Comparison of ENCODE assay signal across 37 cellular contexts in the genomic region with DNA sequence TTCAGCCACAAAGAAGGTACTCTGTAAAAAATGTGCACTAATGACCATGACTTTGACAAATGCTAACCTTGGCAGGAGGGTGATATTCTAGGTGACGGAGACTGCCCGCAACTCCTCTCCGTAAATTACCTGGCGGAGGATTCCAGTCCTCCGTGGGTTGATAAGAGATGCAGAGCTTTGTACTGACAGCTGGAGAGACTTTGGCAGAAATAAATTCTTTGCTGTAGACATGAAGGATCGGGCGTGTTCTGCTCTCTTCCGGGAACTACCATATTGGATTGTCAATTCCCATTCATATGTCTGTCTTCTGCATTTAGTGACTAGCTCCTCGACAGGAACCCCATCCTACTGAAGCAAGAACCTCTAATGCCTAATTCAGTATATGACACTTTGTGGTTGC.
"Had no signal": no experiment of that assay in that cellular context is flagged by ENCODE, and none has a peak within 500 bp of the region (broad histone marks: within the 10 kb centered on the region; RNA-seq: fewer than 3 reads in every experiment).

No MANE protein-coding gene starts in this region.

- H3K4me3 ChIP-seq: ascending aorta, cardiac muscle cell had no signal

- H3K27me3 ChIP-seq: ascending aorta, cardiac muscle cell had no signal

- H3K36me3 Mint-ChIP-seq: activated CD4-positive, alpha-beta memory T cell treated with anti-CD3 and anti-CD28 coated beads for 36 hours; activated naive CD4-positive, alpha-beta T cell treated with anti-CD3 and anti-CD28 coated beads, Interleukin-2, amount 10 ng/mL, durations not matched to agents 7 days and 5 days; activated naive CD4-positive, alpha-beta T cell treated with anti-CD3 and anti-CD28 coated beads, Interleukin-2, amount 50 U/mL, for 24 hours; activated naive CD8-positive, alpha-beta T cell; activated naive CD8-positive, alpha-beta T cell treated with anti-CD3 and anti-CD28 coated beads, Interleukin-2, amount 10 ng/mL, durations not matched to agents 7 days and 5 days; brain; WTC11 had no signal

- ATAC-seq: activated CD4-positive, alpha-beta T cell treated with anti-CD3 and anti-CD28 coated beads for 36 hours; activated CD4-positive, CD25-positive, alpha-beta regulatory T cell treated with anti-CD3 and anti-CD28 coated beads, Interleukin-2, amount 50 U/mL, for 24 hours; activated CD8-positive, alpha-beta T cell treated with anti-CD3 and anti-CD28 coated beads for 36 hours; activated naive CD8-positive, alpha-beta T cell treated with anti-CD3 and anti-CD28 coated beads, Interleukin-2, amount 50 U/mL, for 24 hours; activated T-cell treated with anti-CD3 and anti-CD28 coated beads, Interleukin-2, amount 50 U/mL, for 4 hours; activated T-cell treated with anti-CD3 and anti-CD28 coated beads, Interleukin-2, amount 50 U/mL, for 72 hours; activated T-helper 17 cell treated with anti-CD3 and anti-CD28 coated beads, Interleukin-2, amount 50 U/mL, for 72 hours; WTC11 had no signal

- H3K4me3 Mint-ChIP-seq: activated CD4-positive, alpha-beta memory T cell treated with anti-CD3 and anti-CD28 coated beads for 36 hours; activated CD4-positive, alpha-beta T cell treated with anti-CD3 and anti-CD28 coated beads for 36 hours; activated CD4-positive, alpha-beta T cell treated with anti-CD3 and anti-CD28 coated beads, Interleukin-2, amount 10 ng/mL, durations not matched to agents 24 days and 14 days; activated CD8-positive, alpha-beta T cell treated with anti-CD3 and anti-CD28 coated beads for 36 hours; activated naive CD4-positive, alpha-beta T cell treated with anti-CD3 and anti-CD28 coated beads, Interleukin-2, amount 10 ng/mL, durations not matched to agents 7 days and 5 days; activated naive CD4-positive, alpha-beta T cell treated with anti-CD3 and anti-CD28 coated beads, Interleukin-2, amount 50 U/mL, for 24 hours; activated naive CD8-positive, alpha-beta T cell; activated naive CD8-positive, alpha-beta T cell treated with anti-CD3 and anti-CD28 coated beads, Interleukin-2, amount 10 ng/mL, durations not matched to agents 7 days and 5 days; activated naive CD8-positive, alpha-beta T cell treated with anti-CD3 and anti-CD28 coated beads, Interleukin-2, amount 50 U/mL, for 24 hours; activated T-cell treated with anti-CD3 and anti-CD28 coated beads, Interleukin-2, amount 50 U/mL, for 4 hours; activated T-cell treated with anti-CD3 and anti-CD28 coated beads, Interleukin-2, amount 50 U/mL, for 72 hours; activated T-helper 1 cell treated with anti-CD3 and anti-CD28 coated beads, Interleukin-12 subunit alpha, Interleukin-12 subunit beta, Interleukin-2, Interleukin-4 antibody, amounts not matched to agents 30 ng/mL and 10 ng/mL and 1 ng/mL, durations not matched to agents 14 hours and 24 hours and 36 hours; activated T-helper 17 cell treated with anti-CD3 and anti-CD28 coated beads, Interleukin-2, amount 50 U/mL, for 72 hours; brain; T-helper 1 cell treated with Interleukin-12 subunit alpha and Interleukin-12 subunit beta and Interleukin-4 antibody, amounts not matched to agents 30 μg/mL and 1 μg/mL, for 36 hours; T-helper 2 cell treated with Interferon-gamma antibody and Interleukin-4, amounts not matched to agents 5 μg/mL and 100 μg/mL, for 36 hours; WTC11 had no signal

- H3K27ac ChIP-seq: ascending aorta, cardiac muscle cell, WERI-Rb-1 had no signal

- H3K4me1 Mint-ChIP-seq: activated CD4-positive, alpha-beta T cell treated with anti-CD3 and anti-CD28 coated beads for 36 hours; activated CD4-positive, alpha-beta T cell treated with anti-CD3 and anti-CD28 coated beads, Interleukin-2, amount 10 ng/mL, durations not matched to agents 24 days and 14 days; activated naive CD4-positive, alpha-beta T cell treated with anti-CD3 and anti-CD28 coated beads, Interleukin-2, amount 10 ng/mL, durations not matched to agents 7 days and 5 days; activated naive CD4-positive, alpha-beta T cell treated with anti-CD3 and anti-CD28 coated beads, Interleukin-2, amount 50 U/mL, for 24 hours; activated naive CD8-positive, alpha-beta T cell treated with anti-CD3 and anti-CD28 coated beads, Interleukin-2, amount 10 ng/mL, durations not matched to agents 7 days and 5 days; activated naive CD8-positive, alpha-beta T cell treated with anti-CD3 and anti-CD28 coated beads, Interleukin-2, amount 50 U/mL, for 24 hours; activated T-helper 17 cell treated with anti-CD3 and anti-CD28 coated beads, Interleukin-2, amount 50 U/mL, for 72 hours had no signal

- H3K9me3 ChIP-seq: ascending aorta had no signal

- H3K9me3 Mint-ChIP-seq: activated CD4-positive, alpha-beta memory T cell treated with anti-CD3 and anti-CD28 coated beads for 36 hours; activated CD4-positive, alpha-beta T cell treated with anti-CD3 and anti-CD28 coated beads, Interleukin-2, amount 10 ng/mL, durations not matched to agents 24 days and 14 days; activated CD8-positive, alpha-beta T cell treated with anti-CD3 and anti-CD28 coated beads for 36 hours; activated naive CD4-positive, alpha-beta T cell treated with anti-CD3 and anti-CD28 coated beads, Interleukin-2, amount 10 ng/mL, durations not matched to agents 7 days and 5 days; activated naive CD4-positive, alpha-beta T cell treated with anti-CD3 and anti-CD28 coated beads, Interleukin-2, amount 50 U/mL, for 24 hours; activated naive CD8-positive, alpha-beta T cell treated with anti-CD3 and anti-CD28 coated beads, Interleukin-2, amount 10 ng/mL, durations not matched to agents 7 days and 5 days; activated naive CD8-positive, alpha-beta T cell treated with anti-CD3 and anti-CD28 coated beads, Interleukin-2, amount 50 U/mL, for 24 hours; activated T-cell treated with anti-CD3 and anti-CD28 coated beads, Interleukin-2, amount 50 U/mL, for 4 hours; activated T-cell treated with anti-CD3 and anti-CD28 coated beads, Interleukin-2, amount 50 U/mL, for 72 hours; activated T-helper 1 cell treated with anti-CD3 and anti-CD28 coated beads, Interleukin-12 subunit alpha, Interleukin-12 subunit beta, Interleukin-2, Interleukin-4 antibody, amounts not matched to agents 30 ng/mL and 10 ng/mL and 1 ng/mL, durations not matched to agents 14 hours and 24 hours and 36 hours; brain; T-helper 1 cell treated with Interleukin-12 subunit alpha and Interleukin-12 subunit beta and Interleukin-4 antibody, amounts not matched to agents 30 μg/mL and 1 μg/mL, for 36 hours; T-helper 2 cell treated with Interferon-gamma antibody and Interleukin-4, amounts not matched to agents 5 μg/mL and 100 μg/mL, for 36 hours; WTC11 had no signal

- H3K36me3 ChIP-seq: ascending aorta, cardiac muscle cell, WERI-Rb-1 had no signal

- H3K27me3 Mint-ChIP-seq: activated CD4-positive, alpha-beta memory T cell treated with anti-CD3 and anti-CD28 coated beads for 36 hours; activated CD4-positive, alpha-beta T cell treated with anti-CD3 and anti-CD28 coated beads, Interleukin-2, amount 10 ng/mL, durations not matched to agents 24 days and 14 days; activated naive CD4-positive, alpha-beta T cell treated with anti-CD3 and anti-CD28 coated beads, Interleukin-2, amount 10 ng/mL, durations not matched to agents 7 days and 5 days; activated naive CD8-positive, alpha-beta T cell; activated naive CD8-positive, alpha-beta T cell treated with anti-CD3 and anti-CD28 coated beads, Interleukin-2, amount 10 ng/mL, durations not matched to agents 7 days and 5 days; activated naive CD8-positive, alpha-beta T cell treated with anti-CD3 and anti-CD28 coated beads, Interleukin-2, amount 50 U/mL, for 24 hours; activated T-helper 17 cell treated with anti-CD3 and anti-CD28 coated beads, Interleukin-2, amount 50 U/mL, for 72 hours had no signal

- DNase-seq: activated CD4-positive, alpha-beta memory T cell treated with anti-CD3 and anti-CD28 coated beads for 36 hours; activated CD4-positive, alpha-beta T cell treated with anti-CD3 and anti-CD28 coated beads for 1 hour; activated CD4-positive, alpha-beta T cell treated with anti-CD3 and anti-CD28 coated beads for 36 hours; activated CD4-positive, alpha-beta T cell treated with anti-CD3 and anti-CD28 coated beads, Interleukin-2, amount 10 ng/mL, durations not matched to agents 24 days and 14 days; activated CD4-positive, alpha-beta T cell treated with anti-CD3 and anti-CD28 coated beads, Interleukin-2, amount 50 U/mL, for 1 hour; activated CD4-positive, alpha-beta T cell treated with anti-CD3 and anti-CD28 coated beads, Interleukin-2, amount 50 U/mL, for 4 hours; activated CD4-positive, CD25-positive, alpha-beta regulatory T cell; activated CD8-positive, alpha-beta memory T cell treated with anti-CD3 and anti-CD28 coated beads, Interleukin-2, amount 50 U/mL, for 4 hours; activated CD8-positive, alpha-beta T cell treated with anti-CD3 and anti-CD28 coated beads for 36 hours; activated effector memory CD4-positive, alpha-beta T cell treated with Interleukin-2 at 50 U/mL for 16 hours; activated gamma-delta T cell; activated naive CD4-positive, alpha-beta T cell treated with anti-CD3 and anti-CD28 coated beads, Interleukin-2, amount 10 ng/mL, durations not matched to agents 7 days and 5 days; activated naive CD4-positive, alpha-beta T cell treated with Interleukin-2 at 50 U/mL for 16 hours; activated naive CD8-positive, alpha-beta T cell treated with anti-CD3 and anti-CD28 coated beads, Interleukin-2, amount 10 ng/mL, durations not matched to agents 7 days and 5 days; activated naive CD8-positive, alpha-beta T cell treated with anti-CD3 and anti-CD28 coated beads, Interleukin-2, amount 50 U/mL, for 24 hours; activated T-cell treated with anti-CD3 and anti-CD28 coated beads for 4 hours; activated T-cell treated with anti-CD3 and anti-CD28 coated beads, Interleukin-2, amount 50 U/mL, for 1 hour; activated T-cell treated with anti-CD3 and anti-CD28 coated beads, Interleukin-2, amount 50 U/mL, for 4 hours; activated T-cell treated with anti-CD3 and anti-CD28 coated beads, Interleukin-2, amount 50 U/mL, for 72 hours; amygdala; anterior cingulate cortex; central memory CD4-positive, alpha-beta T cell; T-helper 1 cell; T-helper 2 cell; T-helper 9 cell; WERI-Rb-1 had no signal

- H3K27ac Mint-ChIP-seq: activated CD4-positive, alpha-beta memory T cell treated with anti-CD3 and anti-CD28 coated beads for 36 hours; activated CD4-positive, alpha-beta T cell treated with anti-CD3 and anti-CD28 coated beads for 36 hours; activated CD4-positive, alpha-beta T cell treated with anti-CD3 and anti-CD28 coated beads, Interleukin-2, amount 10 ng/mL, durations not matched to agents 24 days and 14 days; activated CD8-positive, alpha-beta T cell treated with anti-CD3 and anti-CD28 coated beads for 36 hours; activated naive CD4-positive, alpha-beta T cell treated with anti-CD3 and anti-CD28 coated beads, Interleukin-2, amount 10 ng/mL, durations not matched to agents 7 days and 5 days; activated naive CD4-positive, alpha-beta T cell treated with anti-CD3 and anti-CD28 coated beads, Interleukin-2, amount 50 U/mL, for 24 hours; activated naive CD8-positive, alpha-beta T cell; activated naive CD8-positive, alpha-beta T cell treated with anti-CD3 and anti-CD28 coated beads, Interleukin-2, amount 10 ng/mL, durations not matched to agents 7 days and 5 days; activated naive CD8-positive, alpha-beta T cell treated with anti-CD3 and anti-CD28 coated beads, Interleukin-2, amount 50 U/mL, for 24 hours; activated T-cell treated with anti-CD3 and anti-CD28 coated beads, Interleukin-2, amount 50 U/mL, for 72 hours; activated T-helper 1 cell treated with anti-CD3 and anti-CD28 coated beads, Interleukin-12 subunit alpha, Interleukin-12 subunit beta, Interleukin-2, Interleukin-4 antibody, amounts not matched to agents 30 ng/mL and 10 ng/mL and 1 ng/mL, durations not matched to agents 14 hours and 24 hours and 36 hours; activated T-helper 17 cell treated with anti-CD3 and anti-CD28 coated beads, Interleukin-2, amount 50 U/mL, for 72 hours; brain; T-helper 1 cell treated with Interleukin-12 subunit alpha and Interleukin-12 subunit beta and Interleukin-4 antibody, amounts not matched to agents 30 μg/mL and 1 μg/mL, for 36 hours; T-helper 2 cell treated with Interferon-gamma antibody and Interleukin-4, amounts not matched to agents 5 μg/mL and 100 μg/mL, for 36 hours; WTC11 had no signal

- H3K4me1 ChIP-seq: ascending aorta had no signal
